ENCODE assay signal across 11 cellular contexts in genomic region chr2:223093436-223093839, GRCh38. TPM values are rescaled to one million over a fixed set of nuclear protein-coding genes. Genes with fewer than 3 reads are reported as not detected.
DNase-seq lines count a peak whose midpoint lies in the region; ATAC-seq and TF ChIP-seq lines count a peak whose summit lies in the region.
"Had no signal": no experiment of that assay in that cellular context is flagged by ENCODE, and none has a peak within 500 bp of the region (broad histone marks: within the 10 kb centered on the region; RNA-seq: fewer than 3 reads in every experiment).

No MANE protein-coding gene starts in this region.

- TF ChIP-seq CTCF in PC-3 (conservative IDR thresholded peaks at IDR 0.05; ENCODE audit: low read depth, low read length) (no peak), fibroblast of villous mesenchyme (IDR thresholded peaks at IDR 0.05; ENCODE audit: insufficient read depth, low read depth, low read length) (no peak), gastrocnemius medialis (IDR thresholded peaks at IDR 0.05 in 4 of 5, conservative IDR thresholded peaks at IDR 0.05 in 1 of 5) (no peak), WERI-Rb-1 (IDR thresholded peaks at IDR 0.05; ENCODE audit: low read depth, low read length) (no peak)

- intact Hi-C loops in PC-3 (cut with micrococcal nuclease) = no loop called here
- intact Hi-C loops in gastrocnemius medialis (cut with DNase I; ENCODE audit: low total_unique reads) = loop anchor here (5.0 kb wide), 1 partner anchor 36 kb away; no protein-coding TSS in a partner anchor

- no peaks in the 10 kb centered on the region for H3K9me2 ChIP-seq in PC-3 (replicated peaks; ENCODE audit: low read length)

- H3K4me3 ChIP-seq in PC-3 (ENCODE audit: low read length) (no peak overlapping the region), fibroblast of villous mesenchyme (ENCODE audit: low read depth, low read length) (no peak overlapping the region), gastrocnemius medialis (no peak overlapping the region), WERI-Rb-1 (ENCODE audit: low read depth, low read length) (no peak overlapping the region)

- H3K9me3 ChIP-seq in PC-3 (ENCODE audit: low read length) (no peaks in the 10 kb centered on the region), gastrocnemius medialis (no peaks in the 10 kb centered on the region), WERI-Rb-1 (ENCODE audit: severe bottlenecking) (no peaks in the 10 kb centered on the region)

- no peak overlapping the region for H3K9ac ChIP-seq in PC-3 (ENCODE audit: low read length)

- H3K27me3 ChIP-seq in PC-3 (ENCODE audit: low read length) (no peaks in the 10 kb centered on the region), gastrocnemius medialis (no peaks in the 10 kb centered on the region), WERI-Rb-1 (ENCODE audit: insufficient read depth, low read depth, severe bottlenecking) (no peaks in the 10 kb centered on the region)

- H3K4me1 ChIP-seq in PC-3 (ENCODE audit: insufficient read depth, low read length) (no peaks in the 10 kb centered on the region), gastrocnemius medialis (peaks cover 3% of the 10 kb centered on the region in 2 donors)

- CTCF ChIA-PET in PC-3 (lab: Charles Lee) = no interaction called here

- H3K4me2 ChIP-seq in PC-3 (ENCODE audit: low read length) = no peak overlapping the region

- POLR2A ChIA-PET in PC-3 (lab: Charles Lee; ENCODE audit: unreplicated experiment) = no interaction called here

- no TSS peak for BruUV-seq in PC-3 (replicated peaks; lab: Mats Ljungman, UMichigan)

- ATAC-seq in PC-3 = peak; percentile 15
- ATAC-seq in gastrocnemius medialis = peak in 1 of 2 donors; percentile 53
- no peak for ATAC-seq in GM21528 (IDR thresholded peaks at IDR 0.05; ENCODE audit: low FRiP score, unreplicated experiment)

- no peaks in the 10 kb centered on the region for H3F3A ChIP-seq in PC-3 (ENCODE audit: low read length, unreplicated experiment)

- no peak overlapping the region for H3K27ac ChIP-seq in PC-3 (ENCODE audit: low read length)
- H3K27ac ChIP-seq in gastrocnemius medialis = peak overlapping the region; percentile 24 to 58 (median 34)
- H3K27ac ChIP-seq in WERI-Rb-1 = no peak overlapping the region

- H3K79me2 ChIP-seq in PC-3 (ENCODE audit: low read length) = no peaks in the 10 kb centered on the region

- H3K36me3 ChIP-seq in PC-3 (ENCODE audit: low read depth, low read length) (no peaks in the 10 kb centered on the region), gastrocnemius medialis (no peaks in the 10 kb centered on the region), WERI-Rb-1 (no peaks in the 10 kb centered on the region)

- H2AFZ ChIP-seq in PC-3 (ENCODE audit: low read length) = no peak overlapping the region

- in situ Hi-C loops in gastrocnemius medialis (cut with MboI; ENCODE audit: low sequenced_read_pairs in 4 of 4) = no loop called here

- no peak for TF ChIP-seq POLR2A in gastrocnemius medialis (IDR thresholded peaks at IDR 0.05)

- H4K20me1 ChIP-seq in PC-3 (ENCODE audit: low read length) = no peaks in the 10 kb centered on the region

- peak; percentile 17 for DNase-seq in ELR (ENCODE audit: low read depth)
- DNase-seq in PC-3 = peak; percentile 21
- peak; percentile 21 for DNase-seq in fibroblast of villous mesenchyme (ENCODE audit: low read depth)
- DNase-seq in gastrocnemius medialis = peak in 1 of 2 donors; percentile 45
- no peak for DNase-seq in WERI-Rb-1
- no peak for DNase-seq in NCI-H82 treated with DMSO at 0.1 percent for 48 hours (lab: John Stamatoyannopoulos, UW; ENCODE audit: unreplicated experiment)
- DNase-seq in T-helper 2 cell = no peak
- DNase-seq: activated CD4-positive, alpha-beta T cell treated with anti-CD3 and anti-CD28 coated beads, Interleukin-2, amount 50 U/mL, for 1 hour; Calu3; hypothalamus had no signal

RNA-seq across cellular contexts. Expression of gene KCNE4, which starts 41.4 kb away (rescaled TPM):
- not detected in 2 replicates for total RNA-seq in PC-3 (2014; rRNA removed)
- 13.4 and 18.4 TPM in 2 replicates for total RNA-seq in fibroblast of villous mesenchyme
- 1 to 10 TPM; 2.0 to 6.1 (median 3.3) TPM for total RNA-seq in gastrocnemius medialis
- total RNA-seq: Calu3 had no signal

Comparison
In these comparisons a context has a peak if more than half of its experiments do, and no peak if none do; other contexts are left out.
1. DNase-seq: peak in ELR (single experiment), PC-3 (single experiment) and fibroblast of villous mesenchyme (single experiment); none in WERI-Rb-1 (single experiment), NCI-H82 treated with DMSO at 0.1 percent for 48 hours (single experiment) and T-helper 2 cell (0 of 5).
2. H3K27ac ChIP-seq: peak in gastrocnemius medialis (4 of 4); none in PC-3 (single experiment) and WERI-Rb-1 (single experiment).